8 cellular contexts compared by ENCODE assay signal in the genomic region with DNA sequence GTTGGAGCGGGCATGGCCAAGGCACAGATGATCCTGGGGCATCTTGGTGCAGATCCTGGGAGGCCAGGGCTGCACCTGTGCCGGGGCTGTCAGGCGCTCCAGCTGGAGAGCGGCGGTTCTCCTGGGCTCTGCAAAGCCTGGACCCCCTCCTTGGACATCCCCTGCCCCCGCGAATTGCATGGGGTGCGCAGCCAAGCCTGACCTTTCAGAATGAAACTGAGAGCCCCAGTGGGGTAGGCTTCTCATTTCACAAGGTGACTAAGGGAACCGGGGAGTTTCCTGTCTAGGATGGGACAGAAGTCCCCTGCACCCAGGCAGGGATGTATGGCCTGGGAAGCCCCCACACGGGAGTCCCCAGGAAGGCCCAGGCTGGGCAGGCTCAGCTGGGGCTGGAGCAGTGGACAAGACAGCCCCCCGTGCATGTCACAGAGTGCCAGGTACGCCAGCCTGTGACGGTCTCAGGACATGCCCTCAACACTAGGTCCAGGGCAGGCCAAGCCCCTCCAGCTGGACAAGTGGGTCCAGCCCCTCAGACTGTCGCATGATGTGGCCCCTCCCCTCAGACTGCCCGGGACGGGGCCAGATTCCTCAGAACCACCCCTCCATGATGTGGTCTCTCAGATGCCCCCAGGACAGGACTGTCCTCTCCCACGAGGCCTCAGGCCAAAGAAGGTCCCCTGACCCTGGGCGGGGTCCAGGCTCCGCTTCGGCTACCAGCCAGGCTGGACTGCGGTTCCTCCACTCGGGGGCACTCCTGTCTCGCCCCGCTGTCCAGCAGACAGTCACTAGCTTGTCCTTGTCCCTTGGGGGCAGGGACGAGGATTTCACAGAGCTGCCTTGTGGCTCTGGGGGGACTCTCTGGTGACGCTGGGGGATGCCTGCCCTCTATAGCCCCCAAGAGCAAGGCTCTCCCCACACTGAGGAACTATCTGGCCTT. TPM values are rescaled to one million over a fixed set of nuclear protein-coding genes. Genes with fewer than 3 reads are reported as not detected.
DNase-seq lines count a peak whose midpoint lies in the region; ATAC-seq and TF ChIP-seq lines count a peak whose summit lies in the region.

No MANE protein-coding gene starts in this region.

- H3K4me1 ChIP-seq in mononuclear cell (ENCODE audit: insufficient read depth, low read length): peaks cover 82% of the 10 kb centered on the region

- in situ Hi-C loops in GM13976 (cut with MboI; ENCODE audit: low sequenced_read_pairs, unreplicated experiment): no loop called here

- intact Hi-C loops in cardiac septum (cut with DNase I): no loop called here

- no peaks in the 10 kb centered on the region for H3K9me3 ChIP-seq in mononuclear cell (ENCODE audit: low read depth, low read length)

- TF ChIP-seq CTCF in GM13976 (IDR thresholded peaks at IDR 0.05; ENCODE audit: borderline replicate concordance, control extremely low read depth, extremely low read depth, insufficient read depth, missing control alignments): no peak

- peak overlapping the region; percentile 88 for H3K4me3 ChIP-seq in mononuclear cell (ENCODE audit: low read length)

- DNase-seq in GM13976 (ENCODE audit: low spot score) (peak; percentile 92), NAMALWA (ENCODE audit: low spot score) (peak; percentile 34), NCI-H1417 (lab: John Stamatoyannopoulos, UW) (no peak), cardiac septum (ENCODE audit: low spot score) (no peak), NCI-H345 (lab: John Stamatoyannopoulos, UW) (no peak), NOMO-1 treated with DMSO at 0.1 percent for 48 hours (lab: John Stamatoyannopoulos, UW; ENCODE audit: unreplicated experiment) (no peak)

- no peaks in the 10 kb centered on the region for H3K27me3 ChIP-seq in mononuclear cell (ENCODE audit: insufficient read depth, low read length)

- ATAC-seq in GM21528 (IDR thresholded peaks at IDR 0.05; ENCODE audit: low FRiP score, unreplicated experiment): peak; percentile 26

RNA-seq across cellular contexts. Expression of a gene that starts 2.3 kb away (rescaled TPM):
- total RNA-seq in mononuclear cell: 357 TPM
- total RNA-seq in cardiac septum: 35.1 TPM

RNA-seq across cellular contexts. Expression of a gene that starts 16.4 kb away (rescaled TPM):
- 8.6 TPM for total RNA-seq in mononuclear cell
- 0.78 TPM for total RNA-seq in cardiac septum

RNA-seq across cellular contexts. Expression of a gene that starts 20.4 kb away (rescaled TPM):
- not detected for total RNA-seq in mononuclear cell
- total RNA-seq in cardiac septum: not detected

RNA-seq across cellular contexts. Expression of a gene that starts 36.5 kb away (rescaled TPM):
- total RNA-seq in mononuclear cell: not detected
- 0.75 TPM for total RNA-seq in cardiac septum

Comparison
In these comparisons a context has a peak if more than half of its experiments do, and no peak if none do; other contexts are left out.
1. DNase-seq: peak in GM13976 (single experiment) and NAMALWA (single experiment); none in NCI-H1417 (0 of 3), cardiac septum (single experiment), NCI-H345 (single experiment) and NOMO-1 treated with DMSO at 0.1 percent for 48 hours (single experiment).